Comparison of ENCODE assay signal across 24 cellular contexts in the genomic region with DNA sequence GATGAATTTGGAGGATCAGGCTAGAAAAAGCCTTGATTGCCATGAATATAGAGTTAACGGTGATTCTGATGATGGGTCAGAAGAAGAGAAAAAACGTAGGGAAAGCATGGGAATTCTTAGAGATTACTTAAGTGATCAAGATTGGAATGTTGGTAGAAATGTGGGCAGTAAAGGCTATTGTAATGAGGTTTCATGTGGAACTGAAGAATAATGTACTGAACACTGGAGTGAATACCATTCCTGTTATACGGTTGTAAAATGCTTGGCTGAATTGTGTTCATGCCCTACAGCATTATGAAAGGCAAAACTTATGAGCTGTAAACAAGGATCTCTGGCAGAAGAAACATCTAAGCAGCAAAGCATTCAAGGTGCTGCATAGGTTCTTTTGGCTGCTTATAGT.
"Had no signal": no experiment of that assay in that cellular context is flagged by ENCODE, and none has a peak within 500 bp of the region (broad histone marks: within the 10 kb centered on the region; RNA-seq: fewer than 3 reads in every experiment).

No MANE protein-coding gene starts in this region.

- H3K4me3 Mint-ChIP-seq: activated CD4-positive, alpha-beta memory T cell treated with anti-CD3 and anti-CD28 coated beads, Interleukin-2, amount 10 ng/mL, durations not matched to agents 7 days and 5 days; activated CD4-positive, alpha-beta T cell treated with anti-CD3 and anti-CD28 coated beads, Interleukin-2, amount 10 ng/mL, durations not matched to agents 7 days and 5 days; activated naive CD4-positive, alpha-beta T cell treated with anti-CD3 and anti-CD28 coated beads, Interleukin-2, amount 50 U/mL, for 24 hours had no signal

- H3K27me3 Mint-ChIP-seq: activated CD4-positive, alpha-beta memory T cell treated with anti-CD3 and anti-CD28 coated beads, Interleukin-2, amount 10 ng/mL, durations not matched to agents 7 days and 5 days; activated CD4-positive, alpha-beta T cell treated with anti-CD3 and anti-CD28 coated beads, Interleukin-2, amount 10 ng/mL, durations not matched to agents 7 days and 5 days; activated naive CD4-positive, alpha-beta T cell treated with anti-CD3 and anti-CD28 coated beads, Interleukin-2, amount 50 U/mL, for 24 hours had no signal

- DNase-seq: activated CD4-positive, alpha-beta memory T cell treated with anti-CD3 and anti-CD28 coated beads, Interleukin-2, amount 10 ng/mL, durations not matched to agents 7 days and 5 days; activated CD4-positive, alpha-beta T cell treated with anti-CD3 and anti-CD28 coated beads, Interleukin-2, amount 10 ng/mL, durations not matched to agents 7 days and 5 days; activated CD4-positive, CD25-positive, alpha-beta regulatory T cell; activated CD8-positive, alpha-beta memory T cell treated with anti-CD3 and anti-CD28 coated beads, Interleukin-2, amount 50 U/mL, for 4 hours; activated naive CD4-positive, alpha-beta T cell; amygdala; caudate nucleus; Karpas-422; NCI-H1105 treated with DMSO at 0.1 percent for 48 hours; NCI-H1436 treated with DMSO at 0.1 percent for 48 hours; NCI-H187; NCI-H2081; NCI-H510A treated with DMSO at 0.1 percent for 48 hours; NCI-H69; NK-92 treated with Interleukin-12 subunit alpha and Interleukin-12 subunit beta, amount 100 ng/mL, for 24 hours; OCI-M1; Right ventricle myocardium superior; SJCRH30; SK-N-SH; T-helper 1 cell had no signal

- H3K4me1 ChIP-seq: breast epithelium had no signal

- H3K4me3 ChIP-seq: breast epithelium, K562, SJCRH30 had no signal

- H3K9ac ChIP-seq: SK-N-SH had no signal

- H3K9me3 ChIP-seq: breast epithelium, SJCRH30, SK-N-SH had no signal

- ATAC-seq: K562, Panc1 had no signal

- H3K27me3 ChIP-seq: breast epithelium, SJCRH30 had no signal

- H3K4me1 Mint-ChIP-seq: activated CD4-positive, alpha-beta memory T cell treated with anti-CD3 and anti-CD28 coated beads, Interleukin-2, amount 10 ng/mL, durations not matched to agents 7 days and 5 days; activated CD4-positive, alpha-beta T cell treated with anti-CD3 and anti-CD28 coated beads, Interleukin-2, amount 10 ng/mL, durations not matched to agents 7 days and 5 days; activated naive CD4-positive, alpha-beta T cell treated with anti-CD3 and anti-CD28 coated beads, Interleukin-2, amount 50 U/mL, for 24 hours had no signal

- H3K27ac Mint-ChIP-seq: activated CD4-positive, alpha-beta memory T cell treated with anti-CD3 and anti-CD28 coated beads, Interleukin-2, amount 10 ng/mL, durations not matched to agents 7 days and 5 days; activated CD4-positive, alpha-beta T cell treated with anti-CD3 and anti-CD28 coated beads, Interleukin-2, amount 10 ng/mL, durations not matched to agents 7 days and 5 days; activated naive CD4-positive, alpha-beta T cell treated with anti-CD3 and anti-CD28 coated beads, Interleukin-2, amount 50 U/mL, for 24 hours had no signal

- H3K36me3 ChIP-seq: breast epithelium, SJCRH30 had no signal
